ENCODE assay signal across 17 cellular contexts in genomic region chr3:178960191-178960590, GRCh38.
DNase-seq lines count a peak whose midpoint lies in the region; ATAC-seq and TF ChIP-seq lines count a peak whose summit lies in the region.
"Had no signal": no experiment of that assay in that cellular context is flagged by ENCODE, and none has a peak within 500 bp of the region (broad histone marks: within the 10 kb centered on the region; RNA-seq: fewer than 3 reads in every experiment).

No MANE protein-coding gene starts in this region.

- peaks cover 3% of the 10 kb centered on the region; the same call in 1 of the 2 replicates for H3K9me2 ChIP-seq in GM23338 (ENCODE audit: insufficient read depth)

- H3F3A ChIP-seq in GM23338 (replicated peaks; ENCODE audit: low read depth) = no peaks in the 10 kb centered on the region

- no peaks in the 10 kb centered on the region for H3K36me3 ChIP-seq in GM23338 (ENCODE audit: insufficient read depth)

- no peaks in the 10 kb centered on the region for H3K27me3 Mint-ChIP-seq in GM23338 (ENCODE audit: insufficient read depth, low read depth, poor library complexity)

- H3K27ac ChIP-seq in GM23338 (ENCODE audit: low read depth) = peak overlapping the region; percentile 51; the same call in 1 of the 2 replicates
- H3K27ac ChIP-seq: BLaER1 treated with 17β-estradiol and CSF1 and Interleukin-3, amounts not matched to agents 10 nM and 100 nM had no signal

- H4K20me1 ChIP-seq in GM23338 (replicated peaks; ENCODE audit: insufficient read depth) = no peaks in the 10 kb centered on the region
- H4K20me1 ChIP-seq: BLaER1 treated with 17β-estradiol and CSF1 and Interleukin-3, amounts not matched to agents 10 nM and 100 nM had no signal

- H3K36me3 Mint-ChIP-seq in GM23338 (ENCODE audit: low read depth) = no peaks in the 10 kb centered on the region

- H3K4me1 Mint-ChIP-seq in GM23338 = peaks cover 18% of the 10 kb centered on the region

- no peaks in the 10 kb centered on the region; the same call in 2 of the 3 replicates for H3K9me3 Mint-ChIP-seq in GM23338

- ATAC-seq in GM23338 = no peak
- ATAC-seq in GM19328 (IDR thresholded peaks at IDR 0.05; ENCODE audit: unreplicated experiment) = no peak
- ATAC-seq: K562 had no signal

- DNase-seq in GM23338 (ENCODE audit: low spot score) = no peak
- peak; percentile 68 for DNase-seq in NCI-H82 treated with DMSO at 0.1 percent for 48 hours (lab: John Stamatoyannopoulos, UW; ENCODE audit: unreplicated experiment)
- DNase-seq in fibroblast of peridontal ligament (ENCODE audit: extremely low read depth) = peak; percentile 68
- DNase-seq in stimulated activated CD8-positive, alpha-beta memory T cell treated with anti-CD3 and anti-CD28 coated beads, Interleukin-4, amount 100 ng/mL, for 48 hours = no peak
- DNase-seq in NCI-H510A (lab: John Stamatoyannopoulos, UW) = no peak
- DNase-seq in OCI-M2 (lab: John Stamatoyannopoulos, UW; ENCODE audit: unreplicated experiment) = no peak
- DNase-seq: H7, NCI-H1048, NCI-H1436 treated with DMSO at 0.1 percent for 48 hours, NCI-H2029 treated with DMSO at 0.1 percent for 48 hours, NCI-H2171 treated with DMSO at 0.1 percent for 48 hours, NCI-H446 treated with DMSO at 0.1 percent for 48 hours, NCI-H748 treated with DMSO at 0.1 percent for 48 hours, SHP77 had no signal

- H2AFZ ChIP-seq in GM23338 = no peak overlapping the region

- no peak overlapping the region for H3K4me3 Mint-ChIP-seq in GM23338

- TF ChIP-seq CTCF in GM23338 (conservative IDR thresholded peaks at IDR 0.05; ENCODE audit: low read depth in 2 of 2) = no peak

- H3K27ac Mint-ChIP-seq in GM23338 = peak overlapping the region; percentile 31; the same call in 1 of the 2 replicates

- H3K4me1 ChIP-seq in GM23338 (ENCODE audit: insufficient read depth) = peaks cover 21% of the 10 kb centered on the region

- H3K27me3 ChIP-seq in GM23338 (ENCODE audit: insufficient read depth) = no peaks in the 10 kb centered on the region
- H3K27me3 ChIP-seq: BLaER1 treated with 17β-estradiol and CSF1 and Interleukin-3, amounts not matched to agents 10 nM and 100 nM had no signal

- H3K4me3 ChIP-seq in GM23338 = no peak overlapping the region
- H3K4me3 ChIP-seq: BLaER1 treated with 17β-estradiol and CSF1 and Interleukin-3, amounts not matched to agents 10 nM and 100 nM; K562 had no signal

- H3K79me2 ChIP-seq in GM23338 (replicated peaks; ENCODE audit: insufficient read depth) = no peaks in the 10 kb centered on the region

- 0 out of 2 replicates have a peak overlapping the region, but pooled peaks have one; percentile 8 for H3K4me2 ChIP-seq in GM23338

TF ChIP-seq in GM23338, 12 proteins besides CTCF, POLR2A, EP300 and RAD21 (continues in another document):
- TF ChIP-seq JUNB (IDR thresholded peaks at IDR 0.05; ENCODE audit: unreplicated experiment) (no peak), POLR2AphosphoS5 (IDR thresholded peaks at IDR 0.05; ENCODE audit: low read depth) (no peak), ETS1 (IDR thresholded peaks at IDR 0.05) (no peak), ZNF114 (CRISPR knock-in tag; IDR thresholded peaks at IDR 0.05) (no peak), CREB1 (CRISPR knock-in tag; IDR thresholded peaks at IDR 0.05; ENCODE audit: low read depth) (no peak), NANOG (IDR thresholded peaks at IDR 0.05; ENCODE audit: borderline replicate concordance) (no peak), EZH2phosphoT487 (IDR thresholded peaks at IDR 0.05; ENCODE audit: unreplicated experiment) (no peak), EZH2 (IDR thresholded peaks at IDR 0.05; ENCODE audit: low read depth, unreplicated experiment) (no peak), ZNF331 (CRISPR knock-in tag; IDR thresholded peaks at IDR 0.05; ENCODE audit: low read depth) (no peak)
- TF ChIP-seq, protein P1, sequence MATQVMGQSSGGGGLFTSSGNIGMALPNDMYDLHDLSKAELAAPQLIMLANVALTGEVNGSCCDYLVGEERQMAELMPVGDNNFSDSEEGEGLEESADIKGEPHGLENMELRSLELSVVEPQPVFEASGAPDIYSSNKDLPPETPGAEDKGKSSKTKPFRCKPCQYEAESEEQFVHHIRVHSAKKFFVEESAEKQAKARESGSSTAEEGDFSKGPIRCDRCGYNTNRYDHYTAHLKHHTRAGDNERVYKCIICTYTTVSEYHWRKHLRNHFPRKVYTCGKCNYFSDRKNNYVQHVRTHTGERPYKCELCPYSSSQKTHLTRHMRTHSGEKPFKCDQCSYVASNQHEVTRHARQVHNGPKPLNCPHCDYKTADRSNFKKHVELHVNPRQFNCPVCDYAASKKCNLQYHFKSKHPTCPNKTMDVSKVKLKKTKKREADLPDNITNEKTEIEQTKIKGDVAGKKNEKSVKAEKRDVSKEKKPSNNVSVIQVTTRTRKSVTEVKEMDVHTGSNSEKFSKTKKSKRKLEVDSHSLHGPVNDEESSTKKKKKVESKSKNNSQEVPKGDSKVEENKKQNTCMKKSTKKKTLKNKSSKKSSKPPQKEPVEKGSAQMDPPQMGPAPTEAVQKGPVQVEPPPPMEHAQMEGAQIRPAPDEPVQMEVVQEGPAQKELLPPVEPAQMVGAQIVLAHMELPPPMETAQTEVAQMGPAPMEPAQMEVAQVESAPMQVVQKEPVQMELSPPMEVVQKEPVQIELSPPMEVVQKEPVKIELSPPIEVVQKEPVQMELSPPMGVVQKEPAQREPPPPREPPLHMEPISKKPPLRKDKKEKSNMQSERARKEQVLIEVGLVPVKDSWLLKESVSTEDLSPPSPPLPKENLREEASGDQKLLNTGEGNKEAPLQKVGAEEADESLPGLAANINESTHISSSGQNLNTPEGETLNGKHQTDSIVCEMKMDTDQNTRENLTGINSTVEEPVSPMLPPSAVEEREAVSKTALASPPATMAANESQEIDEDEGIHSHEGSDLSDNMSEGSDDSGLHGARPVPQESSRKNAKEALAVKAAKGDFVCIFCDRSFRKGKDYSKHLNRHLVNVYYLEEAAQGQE (IDR thresholded peaks at IDR 0.05; ENCODE audit: unreplicated experiment) = no peak

Comparison
In these comparisons a context has a peak if more than half of its experiments do, and no peak if none do; other contexts are left out.
1. DNase-seq: peak in NCI-H82 treated with DMSO at 0.1 percent for 48 hours (single experiment) and fibroblast of peridontal ligament (single experiment); none in GM23338 (single experiment), stimulated activated CD8-positive, alpha-beta memory T cell treated with anti-CD3 and anti-CD28 coated beads, Interleukin-4, amount 100 ng/mL, for 48 hours (single experiment), NCI-H510A (single experiment) and OCI-M2 (single experiment).